Comparison of ENCODE assay signal across 1 cellular context in the genomic region with DNA sequence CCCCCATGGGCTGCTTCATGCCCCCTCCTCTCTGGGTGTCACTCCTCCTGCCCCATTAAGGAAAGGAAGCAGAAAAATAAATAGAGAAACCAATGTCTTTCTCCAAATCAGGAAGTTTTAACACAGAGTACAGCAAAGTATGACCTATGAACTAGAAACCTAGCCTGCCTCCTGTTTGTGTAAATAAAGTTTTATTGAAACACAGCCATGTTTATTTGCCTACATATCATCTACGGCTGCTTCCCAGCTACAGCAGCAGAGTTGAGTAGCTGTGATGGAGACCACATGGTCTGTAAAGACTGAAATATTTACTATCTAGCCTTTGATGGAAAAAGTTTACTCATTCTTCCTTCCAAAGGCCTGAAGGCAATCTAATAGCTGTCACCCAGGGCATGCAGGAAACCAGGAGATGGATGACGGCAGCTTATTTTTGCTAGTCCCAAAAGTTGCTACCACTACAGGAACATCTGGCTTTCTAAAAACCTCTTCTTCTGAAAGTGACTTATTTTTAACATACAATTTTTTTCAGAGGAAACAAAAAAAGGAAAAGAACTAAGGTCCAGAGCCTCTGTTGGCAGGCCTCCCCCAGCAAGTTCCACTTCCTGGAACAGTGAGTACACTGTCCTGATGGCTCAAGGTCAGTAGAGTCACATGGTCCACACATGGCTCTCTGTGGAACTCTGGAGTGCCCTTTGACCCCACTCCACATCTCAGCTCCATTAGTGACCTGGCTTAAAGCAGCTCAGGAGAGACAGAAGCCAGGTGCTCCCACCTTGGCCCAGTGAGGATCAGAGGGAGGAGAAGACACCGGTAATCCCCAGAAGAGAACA.
TF ChIP-seq lines count a peak whose summit lies in the region.

No MANE protein-coding gene starts in this region.

TF ChIP-seq in HepG2, 621 proteins besides CTCF, POLR2A, EP300 and RAD21 (continued from another document and continues in another):
- TF ChIP-seq, protein P1, sequence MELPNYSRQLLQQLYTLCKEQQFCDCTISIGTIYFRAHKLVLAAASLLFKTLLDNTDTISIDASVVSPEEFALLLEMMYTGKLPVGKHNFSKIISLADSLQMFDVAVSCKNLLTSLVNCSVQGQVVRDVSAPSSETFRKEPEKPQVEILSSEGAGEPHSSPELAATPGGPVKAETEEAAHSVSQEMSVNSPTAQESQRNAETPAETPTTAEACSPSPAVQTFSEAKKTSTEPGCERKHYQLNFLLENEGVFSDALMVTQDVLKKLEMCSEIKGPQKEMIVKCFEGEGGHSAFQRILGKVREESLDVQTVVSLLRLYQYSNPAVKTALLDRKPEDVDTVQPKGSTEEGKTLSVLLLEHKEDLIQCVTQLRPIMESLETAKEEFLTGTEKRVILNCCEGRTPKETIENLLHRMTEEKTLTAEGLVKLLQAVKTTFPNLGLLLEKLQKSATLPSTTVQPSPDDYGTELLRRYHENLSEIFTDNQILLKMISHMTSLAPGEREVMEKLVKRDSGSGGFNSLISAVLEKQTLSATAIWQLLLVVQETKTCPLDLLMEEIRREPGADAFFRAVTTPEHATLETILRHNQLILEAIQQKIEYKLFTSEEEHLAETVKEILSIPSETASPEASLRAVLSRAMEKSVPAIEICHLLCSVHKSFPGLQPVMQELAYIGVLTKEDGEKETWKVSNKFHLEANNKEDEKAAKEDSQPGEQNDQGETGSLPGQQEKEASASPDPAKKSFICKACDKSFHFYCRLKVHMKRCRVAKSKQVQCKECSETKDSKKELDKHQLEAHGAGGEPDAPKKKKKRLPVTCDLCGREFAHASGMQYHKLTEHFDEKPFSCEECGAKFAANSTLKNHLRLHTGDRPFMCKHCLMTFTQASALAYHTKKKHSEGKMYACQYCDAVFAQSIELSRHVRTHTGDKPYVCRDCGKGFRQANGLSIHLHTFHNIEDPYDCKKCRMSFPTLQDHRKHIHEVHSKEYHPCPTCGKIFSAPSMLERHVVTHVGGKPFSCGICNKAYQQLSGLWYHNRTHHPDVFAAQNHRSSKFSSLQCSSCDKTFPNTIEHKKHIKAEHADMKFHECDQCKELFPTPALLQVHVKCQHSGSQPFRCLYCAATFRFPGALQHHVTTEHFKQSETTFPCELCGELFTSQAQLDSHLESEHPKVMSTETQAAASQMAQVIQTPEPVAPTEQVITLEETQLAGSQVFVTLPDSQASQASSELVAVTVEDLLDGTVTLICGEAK (IDR thresholded peaks at IDR 0.05) = peak; percentile 92
- TF ChIP-seq, protein P1 (CRISPR knock-in tag; IDR thresholded peaks at IDR 0.05) = peak; percentile 99
- no peak for TF ChIP-seq ZSCAN30 (CRISPR knock-in tag; IDR thresholded peaks at IDR 0.05)
- TF ChIP-seq, protein P2, sequence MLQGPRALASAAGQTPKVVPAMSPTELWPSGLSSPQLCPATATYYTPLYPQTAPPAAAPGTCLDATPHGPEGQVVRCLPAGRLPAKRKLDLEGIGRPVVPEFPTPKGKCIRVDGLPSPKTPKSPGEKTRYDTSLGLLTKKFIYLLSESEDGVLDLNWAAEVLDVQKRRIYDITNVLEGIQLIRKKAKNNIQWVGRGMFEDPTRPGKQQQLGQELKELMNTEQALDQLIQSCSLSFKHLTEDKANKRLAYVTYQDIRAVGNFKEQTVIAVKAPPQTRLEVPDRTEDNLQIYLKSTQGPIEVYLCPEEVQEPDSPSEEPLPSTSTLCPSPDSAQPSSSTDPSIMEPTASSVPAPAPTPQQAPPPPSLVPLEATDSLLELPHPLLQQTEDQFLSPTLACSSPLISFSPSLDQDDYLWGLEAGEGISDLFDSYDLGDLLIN (CRISPR knock-in tag; IDR thresholded peaks at IDR 0.05; ENCODE audit: borderline replicate concordance) = no peak
- peak; percentile 28; the same call in 1 of the 2 replicates for TF ChIP-seq ERF (CRISPR knock-in tag; IDR thresholded peaks at IDR 0.05)
- no peak for TF ChIP-seq FIP1L1 (IDR thresholded peaks at IDR 0.05; ENCODE audit: borderline replicate concordance, insufficient read depth, low read depth, low read length)
- TF ChIP-seq ZNF431 (CRISPR knock-in tag; IDR thresholded peaks at IDR 0.05; ENCODE audit: borderline replicate concordance, low read depth) = 0 out of 2 replicates have a peak, but pooled peaks have one; percentile 26
- TF ChIP-seq MEIS2 (CRISPR knock-in tag; IDR thresholded peaks at IDR 0.05) = no peak
- no peak for TF ChIP-seq ZNF143 (CRISPR knock-in tag; IDR thresholded peaks at IDR 0.05)
- TF ChIP-seq ISL2 (CRISPR knock-in tag; IDR thresholded peaks at IDR 0.05) = no peak
- TF ChIP-seq NFE2L1 (CRISPR knock-in tag; IDR thresholded peaks at IDR 0.05; ENCODE audit: borderline replicate concordance) = no peak
- TF ChIP-seq FOXK1 (CRISPR knock-in tag; IDR thresholded peaks at IDR 0.05; ENCODE audit: borderline replicate concordance, low read depth) = 0 out of 2 replicates have a peak, but pooled peaks have one; percentile 7
- TF ChIP-seq PLRG1 (conservative IDR thresholded peaks at IDR 0.05) = no peak
- no peak for TF ChIP-seq ZNF460 (CRISPR knock-in tag; IDR thresholded peaks at IDR 0.05; ENCODE audit: borderline replicate concordance)
- TF ChIP-seq KDM3A (CRISPR knock-in tag; IDR thresholded peaks at IDR 0.05; ENCODE audit: low read depth) = no peak
- TF ChIP-seq AGO2 (optimal IDR thresholded peaks at IDR 0.05; ENCODE audit: low read depth, low read length) = no peak
- no peak for TF ChIP-seq ZNF549 (CRISPR knock-in tag; IDR thresholded peaks at IDR 0.05)
- TF ChIP-seq STAG1 (CRISPR knock-in tag; IDR thresholded peaks at IDR 0.05) = no peak
- no peak for TF ChIP-seq ZKSCAN8 (CRISPR knock-in tag; IDR thresholded peaks at IDR 0.05; ENCODE audit: borderline replicate concordance)
- TF ChIP-seq, protein P3, sequence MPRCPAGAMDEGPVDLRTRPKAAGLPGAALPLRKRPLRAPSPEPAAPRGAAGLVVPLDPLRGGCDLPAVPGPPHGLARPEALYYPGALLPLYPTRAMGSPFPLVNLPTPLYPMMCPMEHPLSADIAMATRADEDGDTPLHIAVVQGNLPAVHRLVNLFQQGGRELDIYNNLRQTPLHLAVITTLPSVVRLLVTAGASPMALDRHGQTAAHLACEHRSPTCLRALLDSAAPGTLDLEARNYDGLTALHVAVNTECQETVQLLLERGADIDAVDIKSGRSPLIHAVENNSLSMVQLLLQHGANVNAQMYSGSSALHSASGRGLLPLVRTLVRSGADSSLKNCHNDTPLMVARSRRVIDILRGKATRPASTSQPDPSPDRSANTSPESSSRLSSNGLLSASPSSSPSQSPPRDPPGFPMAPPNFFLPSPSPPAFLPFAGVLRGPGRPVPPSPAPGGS (CRISPR knock-in tag; IDR thresholded peaks at IDR 0.05) = no peak
- TF ChIP-seq ZNF879 (CRISPR knock-in tag; IDR thresholded peaks at IDR 0.05) = no peak
- TF ChIP-seq TMF1 (CRISPR knock-in tag; IDR thresholded peaks at IDR 0.05; ENCODE audit: low read depth) = no peak
- no peak for TF ChIP-seq CHD2 (IDR thresholded peaks at IDR 0.05; ENCODE audit: low read depth, low read length)
- no peak for TF ChIP-seq ZSCAN25 (CRISPR knock-in tag; IDR thresholded peaks at IDR 0.05)
- no peak for TF ChIP-seq ZNF605 (CRISPR knock-in tag; IDR thresholded peaks at IDR 0.05)
- TF ChIP-seq ZKSCAN5 (CRISPR knock-in tag; IDR thresholded peaks at IDR 0.05) = no peak
- no peak for TF ChIP-seq AGO1 (IDR thresholded peaks at IDR 0.05; ENCODE audit: low read depth, low read length, poor library complexity, severe bottlenecking)
- TF ChIP-seq CBX5 (CRISPR knock-in tag; IDR thresholded peaks at IDR 0.05; ENCODE audit: borderline replicate concordance) = peak; percentile 53; the same call in 1 of the 2 replicates
- TF ChIP-seq HNRNPH1 (optimal IDR thresholded peaks at IDR 0.05; ENCODE audit: low read depth, low read length) = no peak
- no peak for TF ChIP-seq KLF15 (CRISPR knock-in tag; IDR thresholded peaks at IDR 0.05; ENCODE audit: borderline replicate concordance)
- TF ChIP-seq, protein P4, sequence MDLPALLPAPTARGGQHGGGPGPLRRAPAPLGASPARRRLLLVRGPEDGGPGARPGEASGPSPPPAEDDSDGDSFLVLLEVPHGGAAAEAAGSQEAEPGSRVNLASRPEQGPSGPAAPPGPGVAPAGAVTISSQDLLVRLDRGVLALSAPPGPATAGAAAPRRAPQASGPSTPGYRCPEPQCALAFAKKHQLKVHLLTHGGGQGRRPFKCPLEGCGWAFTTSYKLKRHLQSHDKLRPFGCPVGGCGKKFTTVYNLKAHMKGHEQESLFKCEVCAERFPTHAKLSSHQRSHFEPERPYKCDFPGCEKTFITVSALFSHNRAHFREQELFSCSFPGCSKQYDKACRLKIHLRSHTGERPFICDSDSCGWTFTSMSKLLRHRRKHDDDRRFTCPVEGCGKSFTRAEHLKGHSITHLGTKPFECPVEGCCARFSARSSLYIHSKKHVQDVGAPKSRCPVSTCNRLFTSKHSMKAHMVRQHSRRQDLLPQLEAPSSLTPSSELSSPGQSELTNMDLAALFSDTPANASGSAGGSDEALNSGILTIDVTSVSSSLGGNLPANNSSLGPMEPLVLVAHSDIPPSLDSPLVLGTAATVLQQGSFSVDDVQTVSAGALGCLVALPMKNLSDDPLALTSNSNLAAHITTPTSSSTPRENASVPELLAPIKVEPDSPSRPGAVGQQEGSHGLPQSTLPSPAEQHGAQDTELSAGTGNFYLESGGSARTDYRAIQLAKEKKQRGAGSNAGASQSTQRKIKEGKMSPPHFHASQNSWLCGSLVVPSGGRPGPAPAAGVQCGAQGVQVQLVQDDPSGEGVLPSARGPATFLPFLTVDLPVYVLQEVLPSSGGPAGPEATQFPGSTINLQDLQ (CRISPR knock-in tag; IDR thresholded peaks at IDR 0.05) = no peak
- no peak for TF ChIP-seq MAFF (IDR thresholded peaks at IDR 0.05; ENCODE audit: low read depth, low read length)
- no peak for TF ChIP-seq SATB2 (CRISPR knock-in tag; IDR thresholded peaks at IDR 0.05)
- TF ChIP-seq, protein P5, sequence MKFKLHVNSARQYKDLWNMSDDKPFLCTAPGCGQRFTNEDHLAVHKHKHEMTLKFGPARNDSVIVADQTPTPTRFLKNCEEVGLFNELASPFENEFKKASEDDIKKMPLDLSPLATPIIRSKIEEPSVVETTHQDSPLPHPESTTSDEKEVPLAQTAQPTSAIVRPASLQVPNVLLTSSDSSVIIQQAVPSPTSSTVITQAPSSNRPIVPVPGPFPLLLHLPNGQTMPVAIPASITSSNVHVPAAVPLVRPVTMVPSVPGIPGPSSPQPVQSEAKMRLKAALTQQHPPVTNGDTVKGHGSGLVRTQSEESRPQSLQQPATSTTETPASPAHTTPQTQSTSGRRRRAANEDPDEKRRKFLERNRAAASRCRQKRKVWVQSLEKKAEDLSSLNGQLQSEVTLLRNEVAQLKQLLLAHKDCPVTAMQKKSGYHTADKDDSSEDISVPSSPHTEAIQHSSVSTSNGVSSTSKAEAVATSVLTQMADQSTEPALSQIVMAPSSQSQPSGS (CRISPR knock-in tag; IDR thresholded peaks at IDR 0.05) = no peak
- TF ChIP-seq, protein P6, sequence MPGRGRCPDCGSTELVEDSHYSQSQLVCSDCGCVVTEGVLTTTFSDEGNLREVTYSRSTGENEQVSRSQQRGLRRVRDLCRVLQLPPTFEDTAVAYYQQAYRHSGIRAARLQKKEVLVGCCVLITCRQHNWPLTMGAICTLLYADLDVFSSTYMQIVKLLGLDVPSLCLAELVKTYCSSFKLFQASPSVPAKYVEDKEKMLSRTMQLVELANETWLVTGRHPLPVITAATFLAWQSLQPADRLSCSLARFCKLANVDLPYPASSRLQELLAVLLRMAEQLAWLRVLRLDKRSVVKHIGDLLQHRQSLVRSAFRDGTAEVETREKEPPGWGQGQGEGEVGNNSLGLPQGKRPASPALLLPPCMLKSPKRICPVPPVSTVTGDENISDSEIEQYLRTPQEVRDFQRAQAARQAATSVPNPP (CRISPR knock-in tag; IDR thresholded peaks at IDR 0.05) = no peak
- no peak for TF ChIP-seq ZNF891 (CRISPR knock-in tag; IDR thresholded peaks at IDR 0.05)
- TF ChIP-seq, protein P7, sequence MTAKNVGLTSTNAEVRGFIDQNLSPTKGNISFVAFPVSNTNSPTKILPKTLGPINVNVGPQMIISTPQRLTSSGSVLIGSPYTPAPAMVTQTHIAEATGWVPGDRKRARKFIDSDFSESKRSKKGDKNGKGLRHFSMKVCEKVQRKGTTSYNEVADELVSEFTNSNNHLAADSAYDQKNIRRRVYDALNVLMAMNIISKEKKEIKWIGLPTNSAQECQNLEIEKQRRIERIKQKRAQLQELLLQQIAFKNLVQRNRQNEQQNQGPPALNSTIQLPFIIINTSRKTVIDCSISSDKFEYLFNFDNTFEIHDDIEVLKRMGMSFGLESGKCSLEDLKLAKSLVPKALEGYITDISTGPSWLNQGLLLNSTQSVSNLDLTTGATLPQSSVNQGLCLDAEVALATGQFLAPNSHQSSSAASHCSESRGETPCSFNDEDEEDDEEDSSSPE (CRISPR knock-in tag; IDR thresholded peaks at IDR 0.05) = 0 out of 2 replicates have a peak, but pooled peaks have one; percentile 40
- TF ChIP-seq POLR2AphosphoS5 (IDR thresholded peaks at IDR 0.05; ENCODE audit: low read depth, low read length) = no peak
- TF ChIP-seq, protein P8, sequence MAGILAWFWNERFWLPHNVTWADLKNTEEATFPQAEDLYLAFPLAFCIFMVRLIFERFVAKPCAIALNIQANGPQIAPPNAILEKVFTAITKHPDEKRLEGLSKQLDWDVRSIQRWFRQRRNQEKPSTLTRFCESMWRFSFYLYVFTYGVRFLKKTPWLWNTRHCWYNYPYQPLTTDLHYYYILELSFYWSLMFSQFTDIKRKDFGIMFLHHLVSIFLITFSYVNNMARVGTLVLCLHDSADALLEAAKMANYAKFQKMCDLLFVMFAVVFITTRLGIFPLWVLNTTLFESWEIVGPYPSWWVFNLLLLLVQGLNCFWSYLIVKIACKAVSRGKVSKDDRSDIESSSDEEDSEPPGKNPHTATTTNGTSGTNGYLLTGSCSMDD (CRISPR knock-in tag; IDR thresholded peaks at IDR 0.05) = no peak
